In the genomic region with DNA sequence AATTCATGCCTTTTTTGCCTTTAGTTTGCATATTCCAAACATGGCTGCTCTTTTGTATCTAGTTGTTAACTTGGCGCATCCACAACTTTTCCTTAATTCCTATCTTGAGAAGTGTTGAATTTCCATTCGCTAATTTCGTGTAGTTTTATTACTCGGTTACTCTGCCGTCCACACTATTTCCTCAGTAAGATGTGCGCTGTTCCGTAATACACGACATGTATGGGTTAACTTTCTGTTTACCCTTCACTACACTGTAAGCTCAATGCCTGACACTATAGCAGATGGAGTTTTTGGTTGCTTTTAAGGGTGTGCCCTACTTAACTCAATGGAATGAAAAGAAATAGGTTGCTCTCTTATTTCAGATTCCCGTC, we compare ENCODE assay signal across 9 cellular contexts. TPM values are rescaled to one million over a fixed set of nuclear protein-coding genes. Genes with fewer than 3 reads are reported as not detected.
DNase-seq lines count a peak whose midpoint lies in the region; ATAC-seq, FAIRE-seq and TF ChIP-seq lines count a peak whose summit lies in the region.
"Had no signal": no experiment of that assay in that cellular context is flagged by ENCODE, and none has a peak within 500 bp of the region (broad histone marks: within the 10 kb centered on the region; RNA-seq: fewer than 3 reads in every experiment).

No MANE protein-coding gene starts in this region.

- H3K36me3 Mint-ChIP-seq in CD8-positive, alpha-beta memory T cell: peaks cover 12 to 54% (median 22%) of the 10 kb centered on the region in 3 donors

- H3K4me3 Mint-ChIP-seq in CD8-positive, alpha-beta memory T cell: peak overlapping the region; percentile 91 to 97 (median 96)

- H3K4me1 ChIP-seq in CD8-positive, alpha-beta memory T cell (ENCODE audit: insufficient read depth, low read length): peaks cover 40% of the 10 kb centered on the region
- H3K4me1 ChIP-seq in PC-3 (ENCODE audit: insufficient read depth, low read length) (peaks cover 26% of the 10 kb centered on the region), endothelial cell of umbilical vein (ENCODE audit: control insufficient read depth, extremely low read depth, insufficient read depth, low read length) (peaks cover 19% of the 10 kb centered on the region), neutrophil (ENCODE audit: control insufficient read depth in 1 of 2, insufficient read depth in 1 of 2, low read depth in 1 of 2, low read length in 1 of 2) (peaks cover 14 to 19% of the 10 kb centered on the region in 2 experiments)

- no peaks in the 10 kb centered on the region for H3K9me2 ChIP-seq in PC-3 (replicated peaks; ENCODE audit: low read length)

- H3K9ac ChIP-seq in PC-3 (ENCODE audit: low read length) (peak overlapping the region; percentile 96), endothelial cell of umbilical vein (replicated peaks; ENCODE audit: extremely low read depth, insufficient read depth, low read length) (peak overlapping the region; percentile 88)

- no peaks in the 10 kb centered on the region for H3K9me3 Mint-ChIP-seq in CD8-positive, alpha-beta memory T cell

- H4K20me1 ChIP-seq in PC-3 (ENCODE audit: low read length): peaks cover 53% of the 10 kb centered on the region
- H4K20me1 ChIP-seq in endothelial cell of umbilical vein (replicated peaks; ENCODE audit: control insufficient read depth, extremely low read depth, insufficient read depth, low read length): peaks cover 4% of the 10 kb centered on the region

- BruUV-seq in PC-3 (replicated peaks; lab: Mats Ljungman, UMichigan): no TSS peak
- no TSS peak for BruUV-seq in endothelial cell of umbilical vein (replicated peaks; lab: Mats Ljungman, UMichigan)

- CTCF ChIA-PET in CD8-positive, alpha-beta memory T cell (lab: Charles Lee): interaction anchor here (0.8 to 4.3 kb wide), 5 partner anchors 9 to 76 kb away, joined by 4 to 26 read pairs (median 21); no protein-coding TSS in a partner anchor
- CTCF ChIA-PET in PC-3 (lab: Charles Lee): no interaction called here
- CTCF ChIA-PET in endothelial cell of umbilical vein (lab: Charles Lee): interaction anchor here (1.0 to 1.5 kb wide), 3 partner anchors 92 to 282 kb away, joined by 3 to 6 read pairs (median 4); no protein-coding TSS in a partner anchor

- no peak for ATAC-seq in PC-3
- no peak for ATAC-seq in GM21381 (IDR thresholded peaks at IDR 0.05; ENCODE audit: unreplicated experiment)

- H2AFZ ChIP-seq in PC-3 (ENCODE audit: low read length) (no peak overlapping the region), endothelial cell of umbilical vein (ENCODE audit: low read depth, low read length) (no peak overlapping the region)

- no peaks in the 10 kb centered on the region for H3K9me1 ChIP-seq in endothelial cell of umbilical vein (replicated peaks; ENCODE audit: control insufficient read depth, extremely low read depth, insufficient read depth, low read length)

- H3F3A ChIP-seq in PC-3 (ENCODE audit: low read length, unreplicated experiment): peaks cover 13% of the 10 kb centered on the region

- H3K4me2 ChIP-seq in PC-3 (ENCODE audit: low read length) (peak overlapping the region; percentile 91), endothelial cell of umbilical vein (ENCODE audit: insufficient read depth, low read length) (peak overlapping the region; percentile 96)

- no peak for TF ChIP-seq CTCF in PC-3 (conservative IDR thresholded peaks at IDR 0.05; ENCODE audit: low read depth, low read length)
- TF ChIP-seq CTCF in endothelial cell of umbilical vein (IDR thresholded peaks at IDR 0.05; ENCODE audit: extremely low read depth in 1 of 2, insufficient read depth in 1 of 2, low read depth in 1 of 2, low read length in 2 of 2): no peak
- TF ChIP-seq CTCF in neutrophil (IDR thresholded peaks at IDR 0.05): no peak

- H3K4me1 Mint-ChIP-seq in CD8-positive, alpha-beta memory T cell: peaks cover 45 to 59% (median 55%) of the 10 kb centered on the region in 3 donors

- no peak for FAIRE-seq in endothelial cell of umbilical vein (lab: Jason Lieb, UNC)
- FAIRE-seq: colon had no signal

- H3K36me3 ChIP-seq in CD8-positive, alpha-beta memory T cell (ENCODE audit: insufficient read depth, low read length): peaks cover 41% of the 10 kb centered on the region
- H3K36me3 ChIP-seq in PC-3 (ENCODE audit: low read depth, low read length): peaks cover 49% of the 10 kb centered on the region
- peaks cover 23 to 25% of the 10 kb centered on the region in 2 experiments for H3K36me3 ChIP-seq in endothelial cell of umbilical vein (ENCODE audit: control insufficient read depth in 2 of 2, extremely low read depth in 1 of 2, insufficient read depth in 2 of 2, low read length in 2 of 2)
- H3K36me3 ChIP-seq in neutrophil: peaks cover 32% of the 10 kb centered on the region

- POLR2A ChIA-PET in CD8-positive, alpha-beta memory T cell (lab: Charles Lee): interaction anchor here (0.5 to 1.8 kb wide), 8 partner anchors 8 to 1792 kb away, joined by 3 to 13 read pairs (median 4); partner anchors contain the start of gene CTNNB1
- POLR2A ChIA-PET in PC-3 (lab: Charles Lee; ENCODE audit: unreplicated experiment) (no interaction called here), endothelial cell of umbilical vein (lab: Charles Lee) (interaction anchor here (1.0 to 1.7 kb wide), 3 partner anchors 8 to 24 kb away, joined by 3 to 7 read pairs (median 4); no protein-coding TSS in a partner anchor)

- H3K27ac Mint-ChIP-seq in CD8-positive, alpha-beta memory T cell: peak overlapping the region; percentile 83 to 98 (median 97)

- intact Hi-C loops in PC-3 (cut with micrococcal nuclease) (no loop called here), endothelial cell of umbilical vein (cut with micrococcal nuclease) (no loop called here)

- peak overlapping the region; percentile 89 for H3K27ac ChIP-seq in CD8-positive, alpha-beta memory T cell (ENCODE audit: low read depth, low read length)
- H3K27ac ChIP-seq in PC-3 (ENCODE audit: low read length): peak overlapping the region; percentile 69
- H3K27ac ChIP-seq in endothelial cell of umbilical vein (ENCODE audit: insufficient read depth, low read depth, low read length): peak overlapping the region; percentile 59
- H3K27ac ChIP-seq in neutrophil: peak overlapping the region; percentile 83

- H3K79me2 ChIP-seq in PC-3 (ENCODE audit: low read length) (peaks cover 41% of the 10 kb centered on the region), endothelial cell of umbilical vein (ENCODE audit: control insufficient read depth, insufficient read depth, low read length) (peaks cover 42% of the 10 kb centered on the region)

- H3K4me3 ChIP-seq in CD8-positive, alpha-beta memory T cell (ENCODE audit: low read length): peak overlapping the region; percentile 82
- H3K4me3 ChIP-seq in PC-3 (ENCODE audit: low read length): peak overlapping the region; percentile 85
- H3K4me3 ChIP-seq in endothelial cell of umbilical vein (replicated peaks in 1 of 3; ENCODE audit: insufficient read depth in 1 of 3, low read depth in 1 of 3, low read length in 3 of 3): peak overlapping the region; percentile 52 to 96 (median 65)
- peak overlapping the region; percentile 83 to 86 for H3K4me3 ChIP-seq in neutrophil (ENCODE audit: low read depth in 1 of 2, low read length in 1 of 2)

- dilution Hi-C loops in endothelial cell of umbilical vein (cut with MboI; ENCODE audit: extremely low pct_ligation_motif_present, low sequenced_read_pairs): no loop called here

- no peak for TF ChIP-seq POLR2A in endothelial cell of umbilical vein (IDR thresholded peaks at IDR 0.05; ENCODE audit: low read depth, low read length)

- peaks cover 0 to 1% of the 10 kb centered on the region in 2 donors for H3K27me3 Mint-ChIP-seq in CD8-positive, alpha-beta memory T cell

- H3K9me3 ChIP-seq in CD8-positive, alpha-beta memory T cell (ENCODE audit: low read length): no peaks in the 10 kb centered on the region
- H3K9me3 ChIP-seq in PC-3 (ENCODE audit: low read length) (no peaks in the 10 kb centered on the region), endothelial cell of umbilical vein (replicated peaks; ENCODE audit: control insufficient read depth, insufficient read depth, low read length) (no peaks in the 10 kb centered on the region), neutrophil (no peaks in the 10 kb centered on the region)

- H3K27me3 ChIP-seq in CD8-positive, alpha-beta memory T cell (ENCODE audit: insufficient read depth, low read length, poor library complexity, severe bottlenecking): no peaks in the 10 kb centered on the region
- H3K27me3 ChIP-seq in PC-3 (ENCODE audit: low read length) (no peaks in the 10 kb centered on the region), endothelial cell of umbilical vein (ENCODE audit: control insufficient read depth in 2 of 2, insufficient read depth in 2 of 2, low read length in 2 of 2) (no peaks in the 10 kb centered on the region), neutrophil (no peaks in the 10 kb centered on the region)

- no peak for DNase-seq in CD8-positive, alpha-beta memory T cell
- DNase-seq in PC-3 (no peak), endothelial cell of umbilical vein (ENCODE audit: low read depth, low spot score) (peak; percentile 36), hypothalamus (lab: John Stamatoyannopoulos, UW) (no peak)
- no peak for DNase-seq in activated CD4-positive, CD25-positive, alpha-beta regulatory T cell (lab: John Stamatoyannopoulos, UW)
- no peak for DNase-seq in stimulated activated CD4-positive, alpha-beta T cell treated with anti-CD3 and anti-CD28 coated beads, Interleukin-4, amount 100 ng/mL, for 1 hour

RNA-seq across cellular contexts. Expression of gene RPSA, which starts 0.7 kb away (rescaled TPM):
- 1,000 to 10,000 TPM; 2,459 to 2,518 TPM for total RNA-seq in CD8-positive, alpha-beta memory T cell
- 1,046 TPM for polyA plus RNA-seq in CD8-positive, alpha-beta memory T cell
- total RNA-seq in PC-3 (2014; rRNA removed) (2,286 and 2,722 TPM in 2 replicates), endothelial cell of umbilical vein (1,060 and 1,357 TPM in 2 replicates)
- polyA plus RNA-seq in endothelial cell of umbilical vein: 3,418 and 3,687 TPM in 2 replicates
- 3,181 and 3,202 TPM in 2 replicates for polyA plus RNA-seq in endothelial cell of umbilical vein (2011; cell fraction: cytosol; rRNA removed)
- polyA plus RNA-seq in endothelial cell of umbilical vein (2011; cell fraction: nucleus; rRNA removed): 1,008 and 1,123 TPM in 2 replicates
- polyA plus RNA-seq in endothelial cell of umbilical vein (2012): 1,635 and 1,641 TPM in 2 replicates
- polyA minus RNA-seq in endothelial cell of umbilical vein: 1,009 and 1,085 TPM in 2 replicates
- 686 TPM for polyA minus RNA-seq in endothelial cell of umbilical vein (2011; cell fraction: cytosol; rRNA and poly(A)+ RNA removed)
- 186 and 249 TPM in 2 replicates for polyA minus RNA-seq in endothelial cell of umbilical vein (2011; cell fraction: nucleus; rRNA and poly(A)+ RNA removed)

RNA-seq across cellular contexts. Expression of gene SLC25A38, which starts 24.1 kb away (rescaled TPM):
- 10 to 100 TPM; 71.3 to 73.0 TPM for total RNA-seq in CD8-positive, alpha-beta memory T cell
- polyA plus RNA-seq in CD8-positive, alpha-beta memory T cell: 55.6 TPM
- total RNA-seq in PC-3 (2014; rRNA removed) (29.7 and 32.0 TPM in 2 replicates), endothelial cell of umbilical vein (16.0 and 20.0 TPM in 2 replicates)
- 26.1 and 31.1 TPM in 2 replicates for polyA plus RNA-seq in endothelial cell of umbilical vein
- 26.2 and 27.9 TPM in 2 replicates for polyA plus RNA-seq in endothelial cell of umbilical vein (2011; cell fraction: cytosol; rRNA removed)
- polyA plus RNA-seq in endothelial cell of umbilical vein (2011; cell fraction: nucleus; rRNA removed): 30.5 and 31.6 TPM in 2 replicates
- polyA plus RNA-seq in endothelial cell of umbilical vein (2012): 18.9 and 19.7 TPM in 2 replicates
- polyA minus RNA-seq in endothelial cell of umbilical vein: 30.7 and 33.5 TPM in 2 replicates
- polyA minus RNA-seq in endothelial cell of umbilical vein (2011; cell fraction: cytosol; rRNA and poly(A)+ RNA removed): 25.1 TPM
- polyA minus RNA-seq in endothelial cell of umbilical vein (2011; cell fraction: nucleus; rRNA and poly(A)+ RNA removed): 10.7 and 12.4 TPM in 2 replicates
